In genomic region chr11:95081010-95081409, GRCh38 we compare ENCODE assay signal across 25 cellular contexts. TPM values are rescaled to one million over a fixed set of nuclear protein-coding genes. Genes with fewer than 3 reads are reported as not detected.
DNase-seq lines count a peak whose midpoint lies in the region; ATAC-seq and TF ChIP-seq lines count a peak whose summit lies in the region.
"Had no signal": no experiment of that assay in that cellular context is flagged by ENCODE, and none has a peak within 500 bp of the region (broad histone marks: within the 10 kb centered on the region; RNA-seq: fewer than 3 reads in every experiment).

No MANE protein-coding gene starts in this region.

- H3K4me2 ChIP-seq in HCT116 (ENCODE audit: low read length) (0 out of 2 replicates have a peak overlapping the region, but pooled peaks have one; percentile 12), osteoblast (ENCODE audit: insufficient read depth, low read length) (no peak overlapping the region)

- DNase-seq in HCT116 (ENCODE audit: low read depth, low spot score) (no peak), osteoblast (ENCODE audit: insufficient read length, low spot score, missing footprints) (no peak), tibial nerve (ENCODE audit: low spot score in 2 of 2) (no peak)
- no peak for DNase-seq in stimulated activated CD4-positive, alpha-beta T cell treated with anti-CD3 and anti-CD28 coated beads, Interleukin-1b, Interleukin-23, amount 100 ng/mL, for 48 hours
- DNase-seq: activated CD4-positive, CD25-positive, alpha-beta regulatory T cell treated with anti-CD3 and anti-CD28 coated beads, Interleukin-2, amount 50 U/mL, for 72 hours; activated CD8-positive, alpha-beta T cell treated with anti-CD3 and anti-CD28 coated beads for 36 hours; activated naive CD8-positive, alpha-beta T cell treated with anti-CD3 and anti-CD28 coated beads for 36 hours; NCI-H1048; NCI-H1694; NCI-H2171; NCI-H510A; pancreas; PC-3; right lobe of liver; stimulated activated naive CD4-positive, alpha-beta T cell; T-helper 17 cell had no signal

- intact Hi-C loops in HCT116 (cut with micrococcal nuclease), result no loop called here

- no peaks in the 10 kb centered on the region for H3K9me2 ChIP-seq in HCT116 (ENCODE audit: insufficient read depth)

- H3K9ac ChIP-seq in HCT116 (ENCODE audit: low read length), result no peak overlapping the region

- ATAC-seq in HCT116 (no peak), HG03097 (IDR thresholded peaks at IDR 0.05; ENCODE audit: low FRiP score, unreplicated experiment) (no peak), HG03196 (IDR thresholded peaks at IDR 0.05; ENCODE audit: unreplicated experiment) (no peak)
- ATAC-seq: activated CD8-positive, alpha-beta T cell treated with anti-CD3 and anti-CD28 coated beads for 36 hours; pancreas; PC-3; SK-N-SH treated with all-trans-retinoic acid at 6 μM for 48 hours; T-helper 17 cell had no signal

- no peak for TF ChIP-seq CTCF in HCT116 (IDR thresholded peaks at IDR 0.05 in 2 of 3, conservative IDR thresholded peaks at IDR 0.05 in 1 of 3; ENCODE audit: borderline replicate concordance in 1 of 3, insufficient read depth in 1 of 3, low read depth in 2 of 3, low read length in 2 of 3)
- TF ChIP-seq CTCF in osteoblast (IDR thresholded peaks at IDR 0.05; ENCODE audit: extremely low read depth, low read depth, low read length), result no peak
- no peak for TF ChIP-seq CTCF in tibial nerve (IDR thresholded peaks at IDR 0.05)

- 33 to 41% methylated on average over 5 of the region's 5 CpGs for WGBS in tibial nerve, 2 donors

- TF ChIP-seq EP300 in tibial nerve (IDR thresholded peaks at IDR 0.05), result no peak

- RAD21 ChIA-PET in HCT116 (lab: Charles Lee; ENCODE audit: low non-redundant PET in 1 of 2, low total read pairs in 2 of 2, uncharacterized antibody in 2 of 2, unreplicated experiment in 2 of 2), result no interaction called here

- TF ChIP-seq RAD21 in HCT116 (IDR thresholded peaks at IDR 0.05; ENCODE audit: low read depth), result no peak

- no TSS peak for BruUV-seq in HCT116 (replicated peaks; lab: Mats Ljungman, UMichigan)

- TF ChIP-seq POLR2A in HCT116 (IDR thresholded peaks at IDR 0.05; ENCODE audit: borderline replicate concordance, extremely low read depth, insufficient read depth, insufficient read length), result no peak
- no peak for TF ChIP-seq POLR2A in tibial nerve (IDR thresholded peaks at IDR 0.05)

- H2AFZ ChIP-seq in HCT116 (ENCODE audit: low read depth, low read length, poor library complexity, severe bottlenecking) (no peak overlapping the region), osteoblast (ENCODE audit: low read length) (peak overlapping the region; percentile 56)

- POLR2A ChIA-PET in HCT116 (lab: Charles Lee), result interaction anchor here (1.3 to 2.3 kb wide), 2 partner anchors 8 to 14 kb away, joined by 3 to 11 read pairs; partner anchors contain the start of genes ENDOD1 and SRSF8

- H3K4me3 ChIP-seq in HCT116 (replicated peaks in 1 of 2; ENCODE audit: low read depth in 1 of 2, low read length in 2 of 2) (no peak overlapping the region), osteoblast (ENCODE audit: insufficient read depth, low read length) (no peak overlapping the region), tibial nerve (no peak overlapping the region)
- H3K4me3 ChIP-seq: pancreas, right lobe of liver had no signal

- CTCF ChIA-PET in HCT116 (lab: Charles Lee), result interaction anchor here (0.6 kb wide), 1 partner anchor 14 kb away, joined by 3 read pairs; no protein-coding TSS in a partner anchor

- no peaks in the 10 kb centered on the region for H3K36me3 ChIP-seq in HCT116 (ENCODE audit: control insufficient read depth in 1 of 2, insufficient read depth in 2 of 2, low read length in 2 of 2)
- H3K36me3 ChIP-seq in osteoblast (ENCODE audit: insufficient read depth, low read length), result no peaks in the 10 kb centered on the region
- H3K36me3 ChIP-seq in tibial nerve, result no peaks in the 10 kb centered on the region
- H3K36me3 ChIP-seq: pancreas, right lobe of liver had no signal

- H3K27ac ChIP-seq in HCT116 (ENCODE audit: low read depth, low read length) (no peak overlapping the region), cingulate gyrus (ENCODE audit: low read depth, low read length) (peak overlapping the region; percentile 95), osteoblast (ENCODE audit: low read depth, low read length) (no peak overlapping the region), tibial nerve (peak overlapping the region; percentile 18 to 96 (median 59))
- H3K27ac ChIP-seq: pancreas had no signal

- H3K79me2 ChIP-seq in HCT116 (ENCODE audit: insufficient read depth, low read length) (no peaks in the 10 kb centered on the region), osteoblast (ENCODE audit: insufficient read depth, low read length) (no peaks in the 10 kb centered on the region)

- H3K27me3 ChIP-seq in HCT116 (ENCODE audit: insufficient read depth, low read length) (no peaks in the 10 kb centered on the region), osteoblast (ENCODE audit: insufficient read depth, low read length) (no peaks in the 10 kb centered on the region), tibial nerve (no peaks in the 10 kb centered on the region)
- H3K27me3 ChIP-seq: pancreas, right lobe of liver had no signal

- no peaks in the 10 kb centered on the region for H3K9me3 ChIP-seq in HCT116 (ENCODE audit: control insufficient read depth in 1 of 2, insufficient read depth in 1 of 2, low read depth in 1 of 2, low read length in 2 of 2)
- H3K9me3 ChIP-seq in osteoblast (ENCODE audit: low read depth, low read length), result no peaks in the 10 kb centered on the region
- no peaks in the 10 kb centered on the region for H3K9me3 ChIP-seq in tibial nerve
- H3K9me3 ChIP-seq: pancreas, right lobe of liver had no signal

- H3K4me1 ChIP-seq in HCT116 (ENCODE audit: control insufficient read depth in 1 of 2, insufficient read depth in 2 of 2, low read length in 2 of 2), result peaks cover 12 to 26% of the 10 kb centered on the region in 2 experiments; a peak in 3 of 4 replicates
- H3K4me1 ChIP-seq in osteoblast (ENCODE audit: insufficient read depth, low read length), result peaks cover 24% of the 10 kb centered on the region
- H3K4me1 ChIP-seq in tibial nerve, result peaks cover 0 to 81% (median 39%) of the 10 kb centered on the region in 4 donors
- H3K4me1 ChIP-seq: right lobe of liver had no signal

- no peaks in the 10 kb centered on the region for H4K20me1 ChIP-seq in HCT116 (ENCODE audit: insufficient read depth)
- no peaks in the 10 kb centered on the region for H4K20me1 ChIP-seq in osteoblast (ENCODE audit: insufficient read depth, low read length)

TF ChIP-seq in HCT116, 20 proteins besides CTCF, POLR2A, EP300 and RAD21 (continues in another document):
- TF ChIP-seq FOSL1 (IDR thresholded peaks at IDR 0.05; ENCODE audit: low read depth), result no peak
- TF ChIP-seq POLR2AphosphoS5 (IDR thresholded peaks at IDR 0.05; ENCODE audit: low read depth, low read length), result no peak
- TF ChIP-seq, protein P1, sequence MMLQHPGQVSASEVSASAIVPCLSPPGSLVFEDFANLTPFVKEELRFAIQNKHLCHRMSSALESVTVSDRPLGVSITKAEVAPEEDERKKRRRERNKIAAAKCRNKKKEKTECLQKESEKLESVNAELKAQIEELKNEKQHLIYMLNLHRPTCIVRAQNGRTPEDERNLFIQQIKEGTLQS (IDR thresholded peaks at IDR 0.05), result no peak
- no peak for TF ChIP-seq JUND (IDR thresholded peaks at IDR 0.05)
- no peak for TF ChIP-seq EGR1 (IDR thresholded peaks at IDR 0.05; ENCODE audit: low read depth)
- no peak for TF ChIP-seq SRF (IDR thresholded peaks at IDR 0.05; ENCODE audit: low read depth)
- TF ChIP-seq, protein P2, sequence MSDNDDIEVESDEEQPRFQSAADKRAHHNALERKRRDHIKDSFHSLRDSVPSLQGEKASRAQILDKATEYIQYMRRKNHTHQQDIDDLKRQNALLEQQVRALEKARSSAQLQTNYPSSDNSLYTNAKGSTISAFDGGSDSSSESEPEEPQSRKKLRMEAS (IDR thresholded peaks at IDR 0.05), result no peak
- TF ChIP-seq SP1 (IDR thresholded peaks at IDR 0.05; ENCODE audit: low read depth), result no peak
- TF ChIP-seq ZNF274 (IDR thresholded peaks at IDR 0.05; ENCODE audit: low read depth, low read length), result no peak
- no peak for TF ChIP-seq ZFX (IDR thresholded peaks at IDR 0.05)
- TF ChIP-seq ELF1 (IDR thresholded peaks at IDR 0.05; ENCODE audit: borderline replicate concordance, low read depth), result no peak
- TF ChIP-seq EZH2phosphoT487 (IDR thresholded peaks at IDR 0.05; ENCODE audit: borderline replicate concordance), result no peak

RNA-seq across cellular contexts. Expression of gene ENDOD1, which starts 8.6 kb away (rescaled TPM):
- total RNA-seq in HCT116 (2021; ENCODE audit: unreplicated experiment) (33.6 TPM), osteoblast (43.0 and 44.2 TPM in 2 replicates), tibial nerve (100 to 1,000 TPM; 106 to 210 (median 154) TPM)
- polyA plus RNA-seq in HCT116 (2012), result 22.9 and 26.9 TPM in 2 replicates

RNA-seq across cellular contexts. Expression of gene SRSF8, which starts 14.3 kb away (rescaled TPM):
- total RNA-seq in HCT116 (2021; ENCODE audit: unreplicated experiment) (31.0 TPM), osteoblast (20.6 and 22.1 TPM in 2 replicates), tibial nerve (10 to 100 TPM; 41.4 to 79.8 (median 49.1) TPM)
- polyA plus RNA-seq in HCT116 (2012), result 18.1 and 28.2 TPM in 2 replicates

RNA-seq across cellular contexts. Expression of gene KDM4F, which starts 31.8 kb away (rescaled TPM):
- not detected for total RNA-seq in HCT116 (2021; ENCODE audit: unreplicated experiment)
- not detected in 2 replicates for polyA plus RNA-seq in HCT116 (2012)
- total RNA-seq in osteoblast, result under 0.01 TPM in 1 of 2 replicates, not detected in the other
- total RNA-seq in tibial nerve, result not detected
- total RNA-seq: activated CD8-positive, alpha-beta T cell treated with anti-CD3 and anti-CD28 coated beads for 36 hours; activated naive CD8-positive, alpha-beta T cell treated with anti-CD3 and anti-CD28 coated beads for 36 hours; Daoy; LHCN-M2; liver; mononuclear cell; pancreas; PC-3; right lobe of liver; T-helper 17 cell had no signal
- polyA plus RNA-seq: liver, pancreas, thymus had no signal

RNA-seq across cellular contexts. Expression of gene KDM4E, which starts 56.0 kb away (rescaled TPM):
- not detected for total RNA-seq in HCT116 (2021; ENCODE audit: unreplicated experiment)
- polyA plus RNA-seq in HCT116 (2012), result not detected in 2 replicates
- not detected in 2 replicates for total RNA-seq in osteoblast
- not detected for total RNA-seq in tibial nerve
- total RNA-seq: activated CD8-positive, alpha-beta T cell treated with anti-CD3 and anti-CD28 coated beads for 36 hours; activated naive CD8-positive, alpha-beta T cell treated with anti-CD3 and anti-CD28 coated beads for 36 hours; Daoy; LHCN-M2; liver; mononuclear cell; pancreas; PC-3; right lobe of liver; T-helper 17 cell had no signal
- polyA plus RNA-seq: liver, pancreas, thymus had no signal

Comparison
In these comparisons a context has a peak if more than half of its experiments do, and no peak if none do; other contexts are left out.
1. H3K27ac ChIP-seq: peak in cingulate gyrus (single experiment) and tibial nerve (4 of 4); none in HCT116 (single experiment) and osteoblast (single experiment).